Comparison of ENCODE assay signal across 21 cellular contexts in the genomic region with DNA sequence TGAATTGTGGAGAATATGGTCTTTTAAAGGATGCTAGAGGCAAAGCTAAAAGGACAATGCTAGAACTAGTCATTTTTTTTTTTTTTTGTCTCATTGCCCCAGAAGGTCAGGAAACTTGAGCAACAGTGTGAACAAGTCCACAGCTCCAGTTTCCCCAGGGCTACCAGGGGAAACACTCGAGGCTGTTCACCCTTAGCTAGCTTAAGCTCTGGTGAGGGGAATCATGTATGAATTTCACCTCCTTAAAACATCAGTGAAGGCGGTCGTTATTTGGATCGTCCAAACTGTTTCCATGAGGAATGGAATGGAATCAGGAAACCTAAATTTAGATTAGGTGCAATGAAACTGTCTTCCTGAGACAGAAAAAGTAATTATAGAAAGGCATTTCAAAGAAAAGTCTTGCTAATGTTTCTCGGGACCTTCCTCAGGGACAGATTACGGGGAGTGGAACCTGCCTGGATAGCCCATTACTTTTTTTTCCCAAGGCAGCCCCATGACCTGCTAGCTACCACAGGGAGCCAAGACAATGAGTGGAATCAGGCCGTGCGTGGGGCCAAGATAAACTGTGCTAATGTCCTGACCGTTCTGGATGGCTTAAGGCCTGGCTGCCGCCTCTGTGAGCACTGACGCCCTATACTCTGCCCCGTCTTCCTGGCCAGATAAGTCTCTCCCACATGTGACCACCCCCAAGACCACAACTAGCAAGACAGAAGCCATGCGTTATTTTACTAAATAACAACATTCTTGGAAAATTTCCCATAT.
A peak's percentile ranks its signal among the peaks of the same experiment; 100 is the strongest.
DNase-seq lines count a peak whose midpoint lies in the region; ATAC-seq, FAIRE-seq and TF ChIP-seq lines count a peak whose summit lies in the region.
"Had no signal": no experiment of that assay in that cellular context is flagged by ENCODE, and none has a peak within 500 bp of the region (broad histone marks: within the 10 kb centered on the region; RNA-seq: fewer than 3 reads in every experiment).

No MANE protein-coding gene starts in this region.

- DNase-seq in astrocyte of the spinal cord (ENCODE audit: low read depth, low spot score) (peak; percentile 27), fibroblast of pulmonary artery (ENCODE audit: low read depth) (peak; percentile 30), left lung (no peak), testis (peak; percentile 54), NCI-H526 treated with DMSO at 0.1 percent for 48 hours (lab: John Stamatoyannopoulos, UW) (no peak), RCC 7860 (ENCODE audit: low spot score) (no peak), mesothelial cell of epicardium (ENCODE audit: low spot score in 2 of 2, unreplicated experiment in 2 of 2) (no peak)
- DNase-seq: activated CD4-positive, alpha-beta T cell treated with anti-CD3 and anti-CD28 coated beads for 1 hour; activated CD8-positive, alpha-beta memory T cell treated with anti-CD3 and anti-CD28 coated beads for 24 hours; activated T-cell treated with anti-CD3 and anti-CD28 coated beads, Interleukin-2, amount 50 U/mL, for 72 hours; CD4-positive, alpha-beta memory T cell; DMS79; immature natural killer cell; Karpas-422; natural killer cell; NCI-H1048; NCI-H2081; stimulated activated CD8-positive, alpha-beta memory T cell treated with anti-CD3 and anti-CD28 coated beads, Interleukin-4, amount 100 ng/mL, for 48 hours had no signal

- ATAC-seq in left lung: peak; percentile 16
- ATAC-seq: activated T-cell treated with anti-CD3 and anti-CD28 coated beads, Interleukin-2, amount 50 U/mL, for 72 hours; natural killer cell had no signal

- H3K27ac ChIP-seq in left lung (no peak overlapping the region), testis (peak overlapping the region in 1 of 2 donors; percentile 32)

- no peak for TF ChIP-seq POLR2A in testis (IDR thresholded peaks at IDR 0.05)

- intact Hi-C loops in left lung (cut with DNase I): no loop called here
- intact Hi-C loops in testis (cut with DNase I; ENCODE audit: low total_unique reads): no loop called here

- no peaks in the 10 kb centered on the region for H3K27me3 ChIP-seq in left lung
- no peaks in the 10 kb centered on the region for H3K27me3 ChIP-seq in testis

- H3K36me3 ChIP-seq in left lung (no peaks in the 10 kb centered on the region), testis (ENCODE audit: low read depth, missing control alignments) (no peaks in the 10 kb centered on the region)

- H3K36me3 Mint-ChIP-seq in mesothelial cell of epicardium: peaks cover 3% of the 10 kb centered on the region
- H3K36me3 Mint-ChIP-seq: brain; CD4-positive, alpha-beta memory T cell; immature natural killer cell; natural killer cell had no signal

- no peak overlapping the region for H3K4me3 Mint-ChIP-seq in mesothelial cell of epicardium
- H3K4me3 Mint-ChIP-seq: activated naive CD4-positive, alpha-beta T cell treated with anti-CD3 and anti-CD28 coated beads, Interleukin-2, amount 50 U/mL, for 24 hours; activated T-cell treated with anti-CD3 and anti-CD28 coated beads, Interleukin-2, amount 50 U/mL, for 72 hours; brain; CD4-positive, alpha-beta memory T cell; immature natural killer cell; natural killer cell had no signal

- H3K4me1 ChIP-seq in left lung (no peaks in the 10 kb centered on the region), testis (no peaks in the 10 kb centered on the region)

- H3K4me1 Mint-ChIP-seq in mesothelial cell of epicardium: no peaks in the 10 kb centered on the region
- H3K4me1 Mint-ChIP-seq: brain, immature natural killer cell, natural killer cell had no signal

- no peaks in the 10 kb centered on the region for H3K9me3 ChIP-seq in left lung
- no peaks in the 10 kb centered on the region for H3K9me3 ChIP-seq in testis

- FAIRE-seq in RCC 7860 (lab: Jason Lieb, UNC): no peak

- H3K27me3 Mint-ChIP-seq in mesothelial cell of epicardium (ENCODE audit: low read depth): no peaks in the 10 kb centered on the region
- H3K27me3 Mint-ChIP-seq: activated naive CD4-positive, alpha-beta T cell treated with anti-CD3 and anti-CD28 coated beads, Interleukin-2, amount 50 U/mL, for 24 hours; brain; CD4-positive, alpha-beta memory T cell had no signal

- TF ChIP-seq CTCF in astrocyte of the spinal cord (IDR thresholded peaks at IDR 0.05; ENCODE audit: low read depth, low read length) (no peak), fibroblast of pulmonary artery (IDR thresholded peaks at IDR 0.05; ENCODE audit: low read length, missing control alignments) (no peak), left lung (IDR thresholded peaks at IDR 0.05) (no peak), testis (IDR thresholded peaks at IDR 0.05) (no peak), mesothelial cell of epicardium (IDR thresholded peaks at IDR 0.05; ENCODE audit: unreplicated experiment) (no peak)

- WGBS in testis, 2 donors: 49% methylated on average over 13 of the region's 13 CpGs

- in situ Hi-C loops in astrocyte of the spinal cord (cut with HindIII; ENCODE audit: low sequenced_read_pairs): no loop called here

- no peak overlapping the region for H3K27ac Mint-ChIP-seq in mesothelial cell of epicardium
- H3K27ac Mint-ChIP-seq: activated naive CD4-positive, alpha-beta T cell treated with anti-CD3 and anti-CD28 coated beads, Interleukin-2, amount 50 U/mL, for 24 hours; activated T-cell treated with anti-CD3 and anti-CD28 coated beads, Interleukin-2, amount 50 U/mL, for 72 hours; brain; CD4-positive, alpha-beta memory T cell; immature natural killer cell; natural killer cell; progenitor cell of endocrine pancreas had no signal

- H3K4me3 ChIP-seq in astrocyte of the spinal cord (ENCODE audit: low read depth, low read length) (no peak overlapping the region), fibroblast of pulmonary artery (replicated peaks; ENCODE audit: low read depth, low read length) (no peak overlapping the region), left lung (no peak overlapping the region), testis (no peak overlapping the region)

- peaks cover 5% of the 10 kb centered on the region for H3K9me3 Mint-ChIP-seq in mesothelial cell of epicardium
- H3K9me3 Mint-ChIP-seq: immature natural killer cell, natural killer cell had no signal

Comparison
In these comparisons a context has a peak if more than half of its experiments do, and no peak if none do; other contexts are left out.
1. DNase-seq: peak in astrocyte of the spinal cord (single experiment), fibroblast of pulmonary artery (single experiment) and testis (single experiment); none in left lung (0 of 2), NCI-H526 treated with DMSO at 0.1 percent for 48 hours (single experiment), RCC 7860 (single experiment) and mesothelial cell of epicardium (0 of 2).